ENCODE assay signal across 1 cellular context in the genomic region with DNA sequence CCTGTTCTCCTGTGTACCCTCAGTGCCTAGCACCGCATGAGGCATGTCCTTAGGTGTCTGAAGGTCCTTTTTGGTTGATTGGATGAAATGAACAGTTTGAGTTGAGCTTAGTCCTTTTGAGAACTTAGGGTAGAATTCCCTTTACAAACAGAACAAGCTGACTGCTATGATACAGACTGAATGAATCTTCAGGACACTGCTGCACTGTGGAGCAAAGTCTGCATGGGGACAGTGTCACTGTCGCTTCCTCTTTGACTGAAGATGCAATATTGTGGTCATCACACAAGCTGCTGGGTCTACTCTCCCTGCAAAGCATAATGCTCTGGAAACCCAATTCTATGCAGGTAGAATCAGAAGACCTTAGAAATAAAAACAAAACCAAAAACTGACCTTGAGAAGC.
TF ChIP-seq lines count a peak whose summit lies in the region.

No MANE protein-coding gene starts in this region.

TF ChIP-seq in K562, 482 proteins besides CTCF, POLR2A, EP300 and RAD21:
- TF ChIP-seq RUNX1 (IDR thresholded peaks at IDR 0.05; ENCODE audit: low read depth): no peak
- TF ChIP-seq SPI1 (IDR thresholded peaks at IDR 0.05; ENCODE audit: borderline replicate concordance, low read depth, low read length): peak; percentile 3; the same call in 1 of the 2 replicates
